Comparison of ENCODE assay signal across 2 cellular contexts in the genomic region with DNA sequence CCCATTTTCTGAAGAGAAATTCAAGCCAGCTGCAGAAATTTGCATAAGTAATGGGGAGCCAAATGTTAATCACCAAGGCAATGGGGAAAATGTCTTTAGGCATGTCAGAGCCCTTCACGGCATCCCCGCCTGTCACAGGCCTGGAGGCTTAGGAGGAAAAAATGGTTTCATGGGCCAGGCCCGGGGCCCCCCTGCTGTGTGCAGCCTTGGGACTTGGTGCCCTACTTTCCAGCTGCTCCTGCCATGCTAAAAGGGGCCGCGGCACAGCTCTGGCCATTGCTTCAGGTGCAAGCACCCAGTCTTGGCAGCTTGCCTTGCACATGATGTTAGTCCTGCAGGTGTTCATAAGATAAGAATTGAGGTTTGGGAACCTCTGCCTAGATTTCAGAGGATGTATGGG.
TF ChIP-seq lines count a peak whose summit lies in the region.

No MANE protein-coding gene starts in this region.

TF ChIP-seq in GM23338, 12 proteins besides CTCF, POLR2A, EP300 and RAD21:
- TF ChIP-seq POLR2AphosphoS5 (IDR thresholded peaks at IDR 0.05; ENCODE audit: low read depth) = no peak
- TF ChIP-seq EZH2 (IDR thresholded peaks at IDR 0.05; ENCODE audit: low read depth, unreplicated experiment) = no peak
- TF ChIP-seq, protein P1, sequence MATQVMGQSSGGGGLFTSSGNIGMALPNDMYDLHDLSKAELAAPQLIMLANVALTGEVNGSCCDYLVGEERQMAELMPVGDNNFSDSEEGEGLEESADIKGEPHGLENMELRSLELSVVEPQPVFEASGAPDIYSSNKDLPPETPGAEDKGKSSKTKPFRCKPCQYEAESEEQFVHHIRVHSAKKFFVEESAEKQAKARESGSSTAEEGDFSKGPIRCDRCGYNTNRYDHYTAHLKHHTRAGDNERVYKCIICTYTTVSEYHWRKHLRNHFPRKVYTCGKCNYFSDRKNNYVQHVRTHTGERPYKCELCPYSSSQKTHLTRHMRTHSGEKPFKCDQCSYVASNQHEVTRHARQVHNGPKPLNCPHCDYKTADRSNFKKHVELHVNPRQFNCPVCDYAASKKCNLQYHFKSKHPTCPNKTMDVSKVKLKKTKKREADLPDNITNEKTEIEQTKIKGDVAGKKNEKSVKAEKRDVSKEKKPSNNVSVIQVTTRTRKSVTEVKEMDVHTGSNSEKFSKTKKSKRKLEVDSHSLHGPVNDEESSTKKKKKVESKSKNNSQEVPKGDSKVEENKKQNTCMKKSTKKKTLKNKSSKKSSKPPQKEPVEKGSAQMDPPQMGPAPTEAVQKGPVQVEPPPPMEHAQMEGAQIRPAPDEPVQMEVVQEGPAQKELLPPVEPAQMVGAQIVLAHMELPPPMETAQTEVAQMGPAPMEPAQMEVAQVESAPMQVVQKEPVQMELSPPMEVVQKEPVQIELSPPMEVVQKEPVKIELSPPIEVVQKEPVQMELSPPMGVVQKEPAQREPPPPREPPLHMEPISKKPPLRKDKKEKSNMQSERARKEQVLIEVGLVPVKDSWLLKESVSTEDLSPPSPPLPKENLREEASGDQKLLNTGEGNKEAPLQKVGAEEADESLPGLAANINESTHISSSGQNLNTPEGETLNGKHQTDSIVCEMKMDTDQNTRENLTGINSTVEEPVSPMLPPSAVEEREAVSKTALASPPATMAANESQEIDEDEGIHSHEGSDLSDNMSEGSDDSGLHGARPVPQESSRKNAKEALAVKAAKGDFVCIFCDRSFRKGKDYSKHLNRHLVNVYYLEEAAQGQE (IDR thresholded peaks at IDR 0.05; ENCODE audit: unreplicated experiment) = no peak
- TF ChIP-seq EZH2phosphoT487 (IDR thresholded peaks at IDR 0.05; ENCODE audit: unreplicated experiment) = no peak

TF ChIP-seq in K562, 482 proteins besides CTCF, POLR2A, EP300 and RAD21:
- TF ChIP-seq, protein P2, sequence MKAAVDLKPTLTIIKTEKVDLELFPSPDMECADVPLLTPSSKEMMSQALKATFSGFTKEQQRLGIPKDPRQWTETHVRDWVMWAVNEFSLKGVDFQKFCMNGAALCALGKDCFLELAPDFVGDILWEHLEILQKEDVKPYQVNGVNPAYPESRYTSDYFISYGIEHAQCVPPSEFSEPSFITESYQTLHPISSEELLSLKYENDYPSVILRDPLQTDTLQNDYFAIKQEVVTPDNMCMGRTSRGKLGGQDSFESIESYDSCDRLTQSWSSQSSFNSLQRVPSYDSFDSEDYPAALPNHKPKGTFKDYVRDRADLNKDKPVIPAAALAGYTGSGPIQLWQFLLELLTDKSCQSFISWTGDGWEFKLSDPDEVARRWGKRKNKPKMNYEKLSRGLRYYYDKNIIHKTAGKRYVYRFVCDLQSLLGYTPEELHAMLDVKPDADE (conservative IDR thresholded peaks at IDR 0.05; ENCODE audit: control insufficient read depth, low read depth, low read length) = no peak
- TF ChIP-seq KDM1A (IDR thresholded peaks at IDR 0.05) (no peak), ZFP36 (IDR thresholded peaks at IDR 0.05; ENCODE audit: low read depth, low read length, partially characterized antibody) (peak; percentile 79)
